In the genomic region with DNA sequence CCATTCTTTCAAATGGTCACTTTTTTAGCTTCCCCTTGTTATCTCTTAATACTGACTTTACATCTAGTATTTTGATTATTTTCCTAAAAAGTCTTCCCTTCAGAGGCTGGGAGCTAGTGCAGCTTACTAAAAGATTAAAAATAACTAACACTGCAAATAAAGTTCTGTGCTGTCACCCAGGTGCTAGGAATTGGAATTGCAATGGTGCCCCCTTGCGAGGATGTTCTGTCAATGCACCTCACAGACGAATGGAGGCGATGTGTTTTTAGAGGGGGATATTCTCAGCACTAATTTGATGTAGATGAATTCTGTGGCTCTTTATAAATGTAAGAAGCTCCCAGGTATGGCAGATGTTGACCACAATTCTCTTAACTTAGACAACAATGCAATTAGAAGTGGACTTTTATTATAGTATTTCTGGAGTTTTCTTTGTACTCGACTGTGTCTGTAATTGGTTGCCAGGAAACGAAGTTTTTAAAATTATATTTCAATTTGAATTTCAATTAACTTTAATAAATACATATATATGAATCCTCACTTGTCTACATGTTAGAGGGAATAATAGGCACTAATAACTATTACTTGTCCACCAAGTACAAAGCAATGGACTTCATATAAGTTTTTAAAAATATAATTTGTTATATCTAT, we compare ENCODE assay signal across 8 cellular contexts. TPM values are rescaled to one million over a fixed set of nuclear protein-coding genes. Genes with fewer than 3 reads are reported as not detected.
DNase-seq lines count a peak whose midpoint lies in the region; ATAC-seq and TF ChIP-seq lines count a peak whose summit lies in the region.

No MANE protein-coding gene starts in this region.

- peak; percentile 92 for TF ChIP-seq CTCF in DND-41 (IDR thresholded peaks at IDR 0.05; ENCODE audit: borderline replicate concordance, extremely low read depth, low read length, poor library complexity, severe bottlenecking)
- peak; percentile 91 for TF ChIP-seq CTCF in astrocyte of the cerebellum (IDR thresholded peaks at IDR 0.05; ENCODE audit: low read depth, low read length, missing control alignments)
- TF ChIP-seq CTCF in spleen (IDR thresholded peaks at IDR 0.05 in 8 of 11, conservative IDR thresholded peaks at IDR 0.05 in 3 of 11): peak; percentile 25 to 77 (median 58)

- peak; percentile 52 for DNase-seq in DND-41
- peak; percentile 29 for DNase-seq in SKM-1 treated with dmso at 0.1 percent for 144 hours (lab: John Stamatoyannopoulos, UW; ENCODE audit: unreplicated experiment)
- DNase-seq in astrocyte of the cerebellum (ENCODE audit: low read depth): peak; percentile 22
- peak in 44 of 51 donors; percentile 0 to 75 (median 10) for DNase-seq in hypothalamus (lab: John Stamatoyannopoulos, UW)
- DNase-seq in spleen: no peak
- no peak for DNase-seq in NCI-H128 (lab: John Stamatoyannopoulos, UW; ENCODE audit: unreplicated experiment)

- no peak for TF ChIP-seq POLR2A in spleen (IDR thresholded peaks at IDR 0.05)

- no peak overlapping the region for H3K9ac ChIP-seq in DND-41 (ENCODE audit: low read depth, low read length)

- no peaks in the 10 kb centered on the region for H3K36me3 ChIP-seq in DND-41 (ENCODE audit: insufficient read depth, low read length)
- H3K36me3 ChIP-seq in spleen: no peaks in the 10 kb centered on the region

- H4K20me1 ChIP-seq in DND-41 (ENCODE audit: insufficient read depth, low read length): no peaks in the 10 kb centered on the region

- in situ Hi-C loops in astrocyte of the cerebellum (cut with HindIII; ENCODE audit: low sequenced_read_pairs): no loop called here

- 31 to 36% (median 32%) methylated on average over 5 of the region's 5 CpGs for WGBS in spleen, 5 donors

- no peaks in the 10 kb centered on the region for H3K27me3 ChIP-seq in DND-41 (ENCODE audit: insufficient read depth, low read length, poor library complexity)
- H3K27me3 ChIP-seq in spleen (replicated peaks in 1 of 7): peaks cover 0 to 7% (median 0%) of the 10 kb centered on the region in 7 donors

- no peaks in the 10 kb centered on the region for H3K79me2 ChIP-seq in DND-41 (ENCODE audit: insufficient read depth, low read length)

- ATAC-seq in DND-41 (ENCODE audit: insufficient read depth, low read depth) (peak; percentile 74; the same call in 2 of the 3 replicates), GM19438 (IDR thresholded peaks at IDR 0.05; ENCODE audit: low read depth, unreplicated experiment) (peak; percentile 79), HG03565 (IDR thresholded peaks at IDR 0.05; ENCODE audit: unreplicated experiment) (peak; percentile 55)

- H3K4me1 ChIP-seq in DND-41 (ENCODE audit: insufficient read depth, low read length): no peaks in the 10 kb centered on the region
- no peaks in the 10 kb centered on the region for H3K4me1 ChIP-seq in spleen

- intact Hi-C loops in spleen (cut with DNase I; ENCODE audit: low total_unique reads): loop anchor here (5.0 kb wide), 1 partner anchor 1180 kb away; no protein-coding TSS in a partner anchor

- H3K9me3 ChIP-seq in DND-41 (ENCODE audit: insufficient read depth, low read length, severe bottlenecking) (no peaks in the 10 kb centered on the region), spleen (no peaks in the 10 kb centered on the region)

- no peak overlapping the region for H3K27ac ChIP-seq in DND-41 (ENCODE audit: low read length)
- no peak overlapping the region for H3K27ac ChIP-seq in spleen

- H2AFZ ChIP-seq in DND-41 (ENCODE audit: low read depth, low read length): no peak overlapping the region

- H3K4me3 ChIP-seq in DND-41 (ENCODE audit: low read depth in 1 of 2, low read length in 2 of 2): no peak overlapping the region
- no peak overlapping the region for H3K4me3 ChIP-seq in astrocyte of the cerebellum (ENCODE audit: low read depth, low read length)
- H3K4me3 ChIP-seq in spleen: no peak overlapping the region

- no peak overlapping the region for H3K4me2 ChIP-seq in DND-41 (ENCODE audit: insufficient read depth, low read length)

RNA-seq across cellular contexts. Expression of a gene that starts 22.0 kb away (rescaled TPM):
- not detected for total RNA-seq in spleen
- not detected for polyA plus RNA-seq in spleen

Comparison
In these comparisons a context has a peak if more than half of its experiments do, and no peak if none do; other contexts are left out.
1. DNase-seq: peak in DND-41 (single experiment), SKM-1 treated with dmso at 0.1 percent for 144 hours (single experiment), astrocyte of the cerebellum (single experiment) and hypothalamus (44 of 51); none in spleen (single experiment) and NCI-H128 (single experiment).
2. Peak in every context shown above with its lines, with median percentiles within 50 percentile points of each other: ATAC-seq and CTCF ChIP-seq.